In the genomic region with DNA sequence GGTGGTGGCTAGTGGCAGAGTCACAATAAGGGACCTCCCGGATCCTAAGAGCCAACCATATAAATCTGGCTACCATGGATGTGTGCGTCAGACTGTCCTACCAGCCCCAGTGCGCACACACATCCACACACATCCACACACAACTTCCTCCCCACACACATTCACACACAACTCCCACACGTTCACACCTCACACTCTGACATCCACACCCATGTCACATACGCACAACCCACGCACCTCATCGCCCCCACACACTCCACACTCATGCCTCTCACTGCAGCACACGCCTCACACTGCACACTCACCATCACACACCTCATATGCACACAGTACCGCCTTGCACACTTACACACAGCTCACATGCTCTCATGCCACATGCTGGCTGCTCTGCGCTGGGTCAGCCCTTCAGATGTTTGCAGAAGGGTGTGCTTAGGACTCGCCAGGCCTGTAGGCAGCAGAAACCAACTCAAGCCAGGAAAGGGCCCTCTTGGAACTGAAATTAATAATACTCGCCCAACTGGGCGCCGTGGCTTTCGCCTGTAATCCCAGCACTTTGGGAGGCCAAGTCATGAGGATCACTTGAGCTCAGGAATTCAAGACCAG, we compare ENCODE assay signal across 1 cellular context.
TF ChIP-seq lines count a peak whose summit lies in the region.

No MANE protein-coding gene starts in this region.

TF ChIP-seq in HepG2, 621 proteins besides CTCF, POLR2A, EP300 and RAD21:
- TF ChIP-seq POGK (CRISPR knock-in tag; conservative IDR thresholded peaks at IDR 0.05), result no peak
- TF ChIP-seq, protein P1, sequence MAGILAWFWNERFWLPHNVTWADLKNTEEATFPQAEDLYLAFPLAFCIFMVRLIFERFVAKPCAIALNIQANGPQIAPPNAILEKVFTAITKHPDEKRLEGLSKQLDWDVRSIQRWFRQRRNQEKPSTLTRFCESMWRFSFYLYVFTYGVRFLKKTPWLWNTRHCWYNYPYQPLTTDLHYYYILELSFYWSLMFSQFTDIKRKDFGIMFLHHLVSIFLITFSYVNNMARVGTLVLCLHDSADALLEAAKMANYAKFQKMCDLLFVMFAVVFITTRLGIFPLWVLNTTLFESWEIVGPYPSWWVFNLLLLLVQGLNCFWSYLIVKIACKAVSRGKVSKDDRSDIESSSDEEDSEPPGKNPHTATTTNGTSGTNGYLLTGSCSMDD (CRISPR knock-in tag; IDR thresholded peaks at IDR 0.05), result no peak
- TF ChIP-seq RFX5 (IDR thresholded peaks at IDR 0.05; ENCODE audit: low read depth, low read length), result no peak
- TF ChIP-seq ZMYM3 (CRISPR knock-in tag; IDR thresholded peaks at IDR 0.05), result no peak
- TF ChIP-seq ETV6 (CRISPR knock-in tag; conservative IDR thresholded peaks at IDR 0.05), result no peak
- TF ChIP-seq NFIB (CRISPR knock-in tag; IDR thresholded peaks at IDR 0.05; ENCODE audit: borderline replicate concordance), result no peak
- TF ChIP-seq HOXA9 (CRISPR knock-in tag; IDR thresholded peaks at IDR 0.05; ENCODE audit: borderline replicate concordance), result no peak
- TF ChIP-seq DR1 (CRISPR knock-in tag; IDR thresholded peaks at IDR 0.05), result no peak
- TF ChIP-seq ATM (IDR thresholded peaks at IDR 0.05; ENCODE audit: borderline replicate concordance), result no peak
- no peak for TF ChIP-seq REST (IDR thresholded peaks at IDR 0.05; ENCODE audit: borderline replicate concordance in 1 of 2, low read depth in 1 of 2, low read length in 2 of 2)
- no peak for TF ChIP-seq GPN1 (CRISPR knock-in tag; IDR thresholded peaks at IDR 0.05; ENCODE audit: borderline replicate concordance)
- no peak for TF ChIP-seq ZNF260 (CRISPR knock-in tag; IDR thresholded peaks at IDR 0.05; ENCODE audit: borderline replicate concordance, low read depth)
- no peak for TF ChIP-seq ZNF788 (CRISPR knock-in tag; IDR thresholded peaks at IDR 0.05; ENCODE audit: borderline replicate concordance)
- TF ChIP-seq ZNF841 (CRISPR knock-in tag; IDR thresholded peaks at IDR 0.05; ENCODE audit: borderline replicate concordance), result no peak
- TF ChIP-seq ZNF225 (CRISPR knock-in tag; IDR thresholded peaks at IDR 0.05), result no peak
- no peak for TF ChIP-seq ZNF138 (CRISPR knock-in tag; IDR thresholded peaks at IDR 0.05; ENCODE audit: low read depth)
